8 cellular contexts compared by ENCODE assay signal in the genomic region with DNA sequence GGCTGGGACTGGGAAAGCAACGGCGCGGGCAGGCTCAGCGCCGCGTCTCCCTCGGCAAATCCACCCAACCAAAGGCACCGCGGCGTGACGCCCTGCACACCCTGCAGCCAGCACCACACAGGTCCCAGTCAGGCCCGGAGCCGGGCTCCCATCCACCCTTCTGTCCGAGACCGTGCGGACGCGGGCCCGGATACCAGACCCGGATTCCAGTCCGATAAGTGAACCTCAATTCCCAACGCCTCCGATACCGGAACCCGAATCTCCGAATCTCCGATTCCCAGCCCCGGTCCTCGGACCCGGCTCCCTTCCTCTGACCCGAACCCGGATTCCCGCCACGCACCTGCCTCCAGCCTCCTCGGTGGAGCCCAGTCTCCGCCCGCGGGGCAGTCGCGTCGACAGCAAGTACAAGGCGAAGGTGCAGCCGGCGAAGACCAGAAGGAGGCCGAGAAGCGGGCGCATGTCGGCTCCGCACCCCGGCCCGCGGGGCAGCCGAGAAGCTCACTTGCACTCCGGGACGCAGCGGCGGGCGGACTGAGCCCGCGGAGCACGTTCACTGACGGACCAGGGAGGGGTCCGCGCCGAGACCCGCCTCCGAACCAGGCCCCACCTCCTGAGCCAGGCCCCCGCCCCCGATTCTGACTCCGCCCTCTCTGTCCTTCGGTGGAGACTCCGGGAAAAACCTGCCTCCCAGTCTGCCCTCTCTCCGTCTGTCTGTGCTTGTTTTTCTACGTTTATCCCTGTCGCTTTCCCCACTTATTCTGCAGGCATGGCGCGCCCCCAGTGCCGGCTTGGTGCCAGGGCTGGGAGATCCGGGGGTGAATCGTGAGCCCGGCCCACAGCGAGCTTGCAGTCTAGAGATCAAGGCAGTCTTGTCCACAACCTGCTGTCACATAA.
DNase-seq lines count a peak whose midpoint lies in the region; ATAC-seq and TF ChIP-seq lines count a peak whose summit lies in the region.

A gene (minus strand): TSS at position 533 of the 894 bp plus-strand sequence. CDS start 74 bp downstream, at position 459.

- H3K27me3 Mint-ChIP-seq in central memory CD8-positive, alpha-beta T cell: peaks cover 11% of the 10 kb centered on the region

- no peak for TF ChIP-seq CTCF in AG10803 (conservative IDR thresholded peaks at IDR 0.05; ENCODE audit: low read length)

- peaks cover 26% of the 10 kb centered on the region for H3K4me1 Mint-ChIP-seq in central memory CD8-positive, alpha-beta T cell

- H3K4me3 Mint-ChIP-seq in central memory CD8-positive, alpha-beta T cell: peak within 1 kb of the TSS; percentile 91

- ATAC-seq in GM19025 (IDR thresholded peaks at IDR 0.05; ENCODE audit: low read depth, unreplicated experiment) (peak; percentile 98), HG03280 (IDR thresholded peaks at IDR 0.05; ENCODE audit: unreplicated experiment) (peak; percentile 96)
- peak; percentile 90 for ATAC-seq in central memory CD8-positive, alpha-beta T cell (replicated peaks; ENCODE audit: extremely low read depth, poor library complexity, severe bottlenecking)

- H3K4me3 ChIP-seq in AG10803 (ENCODE audit: low read length): peak within 1 kb of the TSS; percentile 92

- H3K9me3 Mint-ChIP-seq in central memory CD8-positive, alpha-beta T cell: no peaks in the 10 kb centered on the region

- H3K27ac Mint-ChIP-seq in central memory CD8-positive, alpha-beta T cell (ENCODE audit: low read depth): peak within 1 kb of the TSS; percentile 95

- DNase-seq in AG10803 (ENCODE audit: low read depth): peak; percentile 88
- peak; percentile 96 for DNase-seq in NCI-H345 (lab: John Stamatoyannopoulos, UW)
- DNase-seq in activated CD4-positive, CD25-positive, alpha-beta regulatory T cell treated with anti-CD3 and anti-CD28 coated beads, Interleukin-2, amount 50 U/mL, for 16 hours (ENCODE audit: low read depth, low spot score): peak; percentile 75
- peak; percentile 78 to 82 for DNase-seq in central memory CD8-positive, alpha-beta T cell (ENCODE audit: low spot score in 2 of 2)
- peak; percentile 92 for DNase-seq in iris pigment epithelial cell (ENCODE audit: low read depth)
- peak; percentile 82 to 92 for DNase-seq in stimulated activated CD4-positive, alpha-beta T cell treated with anti-CD3 and anti-CD28 coated beads, Interleukin-12 subunit alpha, Interleukin-12 subunit beta, amount 100 ng/mL, for 24 hours (ENCODE audit: low read depth in 2 of 2)

- peaks cover 24% of the 10 kb centered on the region for H3K36me3 Mint-ChIP-seq in central memory CD8-positive, alpha-beta T cell (ENCODE audit: insufficient read depth)

Comparison
In these comparisons a context has a peak if more than half of its experiments do, and no peak if none do; other contexts are left out.
1. Peak in every context shown above with its lines: DNase-seq, ATAC-seq and H3K4me3 ChIP-seq.